In genomic region chr1:179007233-179007632, GRCh38 we compare ENCODE assay signal across 17 cellular contexts.
"Had no signal": no experiment of that assay in that cellular context is flagged by ENCODE, and none has a peak within 500 bp of the region (broad histone marks: within the 10 kb centered on the region; RNA-seq: fewer than 3 reads in every experiment).

No MANE protein-coding gene starts in this region.

- DNase-seq: activated CD4-positive, alpha-beta T cell treated with anti-CD3 and anti-CD28 coated beads for 48 hours; activated CD4-positive, alpha-beta T cell treated with anti-CD3 and anti-CD28 coated beads, Interleukin-2, amount 50 U/mL, for 4 hours; activated CD4-positive, CD25-positive, alpha-beta regulatory T cell treated with anti-CD3 and anti-CD28 coated beads, Interleukin-2, amount 50 U/mL, for 72 hours; activated CD8-positive, alpha-beta memory T cell treated with anti-CD3 and anti-CD28 coated beads, Interleukin-2, amount 50 U/mL, for 48 hours; activated CD8-positive, alpha-beta T cell treated with anti-CD3 and anti-CD28 coated beads, Interleukin-2, amount 10 ng/mL, durations not matched to agents 7 days and 5 days; activated naive CD4-positive, alpha-beta T cell; activated T-cell treated with anti-CD3 and anti-CD28 coated beads, Interleukin-2, amount 50 U/mL, for 1 hour; aorta; central memory CD4-positive, alpha-beta T cell; Karpas-422; NCI-H1048; NCI-H1694; NCI-H2029 treated with DMSO at 0.1 percent for 48 hours; NCI-H446; NCI-H524; SHP77 treated with DMSO at 0.1 percent for 48 hours had no signal

- ATAC-seq: activated CD8-positive, alpha-beta T cell treated with anti-CD3 and anti-CD28 coated beads, Interleukin-2, amount 10 ng/mL, durations not matched to agents 7 days and 5 days; WTC11 had no signal
